ENCODE assay signal across 34 cellular contexts in genomic region chr11:90593099-90593498, GRCh38.
"Had no signal": no experiment of that assay in that cellular context is flagged by ENCODE, and none has a peak within 500 bp of the region (broad histone marks: within the 10 kb centered on the region; RNA-seq: fewer than 3 reads in every experiment).

No MANE protein-coding gene starts in this region.

- H3K4me1 Mint-ChIP-seq: activated naive CD8-positive, alpha-beta T cell treated with anti-CD3 and anti-CD28 coated beads for 36 hours; naive thymus-derived CD8-positive, alpha-beta T cell; neural crest cell; stimulated activated memory B cell treated with anti-CD40 and anti-IgM and Interleukin-4, amounts not matched to agents 10 μg/mL and 1 μg/mL and 100 μg/mL, for 72 hours; stimulated activated naive CD8-positive, alpha-beta T cell treated with anti-CD3 and anti-CD28 coated beads, Interleukin-15, amount 100 ng/mL, for 72 hours had no signal

- H3K4me3 ChIP-seq: adrenal gland, body of pancreas, esophagus muscularis mucosa, lower lobe of right lung, pancreas, psoas muscle, sigmoid colon, uterus had no signal

- H3K27me3 Mint-ChIP-seq: activated CD8-positive, alpha-beta T cell treated with anti-CD3 and anti-CD28 coated beads for 36 hours; activated naive CD8-positive, alpha-beta T cell treated with anti-CD3 and anti-CD28 coated beads for 36 hours; naive thymus-derived CD8-positive, alpha-beta T cell; stimulated activated memory B cell treated with anti-CD40 and anti-IgM and Interleukin-4, amounts not matched to agents 10 μg/mL and 1 μg/mL and 100 μg/mL, for 72 hours; stimulated activated naive CD8-positive, alpha-beta T cell treated with anti-CD3 and anti-CD28 coated beads, Interleukin-15, amount 100 ng/mL, for 72 hours; type B pancreatic cell had no signal

- DNase-seq: activated CD4-positive, alpha-beta T cell treated with anti-CD3 and anti-CD28 coated beads for 1 hour; activated CD4-positive, alpha-beta T cell treated with anti-CD3 and anti-CD28 coated beads, Interleukin-2, amount 50 U/mL, for 1 hour; activated CD8-positive, alpha-beta T cell treated with anti-CD3 and anti-CD28 coated beads for 36 hours; activated naive CD4-positive, alpha-beta T cell treated with anti-CD3 and anti-CD28 coated beads for 36 hours; activated naive CD8-positive, alpha-beta T cell treated with anti-CD3 and anti-CD28 coated beads for 36 hours; activated T-cell treated with anti-CD3 and anti-CD28 coated beads, Interleukin-2, amount 50 U/mL, for 48 hours; adrenal gland; aorta; body of pancreas; dermis blood vessel endothelial cell; effector CD4-positive, alpha-beta T cell; foreskin melanocyte; kidney glomerular epithelial cell; lower lobe of right lung; mesenchymal stem cell; naive thymus-derived CD8-positive, alpha-beta T cell; nucleus accumbens; pancreas; psoas muscle; sigmoid colon; small intestine; stimulated activated CD4-positive, alpha-beta T cell treated with anti-CD3 and anti-CD28 coated beads, Interleukin-1b, Interleukin-23, amount 100 ng/mL, for 48 hours; stimulated activated CD4-positive, alpha-beta T cell treated with anti-CD3 and anti-CD28 coated beads, Interleukin-4, amount 100 ng/mL, for 4 hours; stimulated activated CD8-positive, alpha-beta memory T cell treated with anti-CD3 and anti-CD28 coated beads, Interleukin-4, amount 100 ng/mL, for 48 hours; stimulated activated naive CD8-positive, alpha-beta T cell treated with anti-CD3 and anti-CD28 coated beads, Interleukin-15, amount 100 ng/mL, for 72 hours; substantia nigra; uterus had no signal

- H3K9me3 Mint-ChIP-seq: neural crest cell; stimulated activated memory B cell treated with anti-CD40 and anti-IgM and Interleukin-4, amounts not matched to agents 10 μg/mL and 1 μg/mL and 100 μg/mL, for 72 hours; stimulated activated naive CD8-positive, alpha-beta T cell treated with anti-CD3 and anti-CD28 coated beads, Interleukin-15, amount 100 ng/mL, for 72 hours; type B pancreatic cell had no signal

- H3K27ac Mint-ChIP-seq: activated CD8-positive, alpha-beta T cell treated with anti-CD3 and anti-CD28 coated beads for 36 hours; activated naive CD4-positive, alpha-beta T cell treated with anti-CD3 and anti-CD28 coated beads for 36 hours; activated naive CD8-positive, alpha-beta T cell treated with anti-CD3 and anti-CD28 coated beads for 36 hours; naive thymus-derived CD8-positive, alpha-beta T cell; stimulated activated memory B cell treated with anti-CD40 and anti-IgM and Interleukin-4, amounts not matched to agents 10 μg/mL and 1 μg/mL and 100 μg/mL, for 72 hours; stimulated activated naive CD8-positive, alpha-beta T cell treated with anti-CD3 and anti-CD28 coated beads, Interleukin-15, amount 100 ng/mL, for 72 hours; T-helper 2 cell treated with Interferon-gamma antibody and Interleukin-4, amounts not matched to agents 5 μg/mL and 100 μg/mL, for 36 hours; type B pancreatic cell; WTC11 had no signal

- H3K36me3 Mint-ChIP-seq: activated naive CD8-positive, alpha-beta T cell treated with anti-CD3 and anti-CD28 coated beads for 36 hours; naive thymus-derived CD8-positive, alpha-beta T cell; stimulated activated memory B cell treated with anti-CD40 and anti-IgM and Interleukin-4, amounts not matched to agents 10 μg/mL and 1 μg/mL and 100 μg/mL, for 72 hours; type B pancreatic cell had no signal

- ATAC-seq: activated CD8-positive, alpha-beta T cell treated with anti-CD3 and anti-CD28 coated beads for 36 hours; body of pancreas; left lobe of liver; lower lobe of right lung; naive thymus-derived CD8-positive, alpha-beta T cell; pancreas; psoas muscle; stimulated activated memory B cell treated with anti-CD40 and anti-IgM and Interleukin-4, amounts not matched to agents 10 μg/mL and 1 μg/mL and 100 μg/mL, for 72 hours; stimulated activated naive CD8-positive, alpha-beta T cell treated with anti-CD3 and anti-CD28 coated beads, Interleukin-15, amount 100 ng/mL, for 72 hours; WTC11 had no signal

- H3K4me3 Mint-ChIP-seq: activated CD8-positive, alpha-beta T cell treated with anti-CD3 and anti-CD28 coated beads for 36 hours; activated naive CD4-positive, alpha-beta T cell treated with anti-CD3 and anti-CD28 coated beads for 36 hours; activated naive CD8-positive, alpha-beta T cell treated with anti-CD3 and anti-CD28 coated beads for 36 hours; naive thymus-derived CD8-positive, alpha-beta T cell; neural crest cell; stimulated activated memory B cell treated with anti-CD40 and anti-IgM and Interleukin-4, amounts not matched to agents 10 μg/mL and 1 μg/mL and 100 μg/mL, for 72 hours; stimulated activated naive CD8-positive, alpha-beta T cell treated with anti-CD3 and anti-CD28 coated beads, Interleukin-15, amount 100 ng/mL, for 72 hours; T-helper 2 cell treated with Interferon-gamma antibody and Interleukin-4, amounts not matched to agents 5 μg/mL and 100 μg/mL, for 36 hours; type B pancreatic cell; WTC11 had no signal
